ENCODE assay signal across 9 cellular contexts in the genomic region with DNA sequence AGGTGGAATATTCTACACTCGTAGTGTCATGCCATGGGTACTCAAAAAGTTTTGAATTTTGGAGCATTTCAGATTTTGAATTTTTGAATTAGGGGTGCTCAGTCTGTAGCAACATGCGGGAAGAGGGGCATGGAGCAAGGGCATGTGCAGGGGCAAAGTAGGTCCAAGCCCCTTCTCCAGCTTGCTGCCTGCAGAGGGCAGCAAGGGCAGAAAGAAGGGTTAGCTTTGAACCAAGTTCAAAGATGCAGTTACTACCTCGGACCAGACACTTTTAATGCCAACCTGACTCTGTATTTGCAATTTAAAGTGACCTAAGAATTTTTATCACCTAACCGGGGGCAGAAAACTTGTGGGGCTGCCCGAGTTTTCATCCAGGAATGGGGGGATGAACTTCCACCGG.
A peak's percentile ranks its signal among the peaks of the same experiment; 100 is the strongest.
DNase-seq lines count a peak whose midpoint lies in the region; ATAC-seq and TF ChIP-seq lines count a peak whose summit lies in the region.
"Had no signal": no experiment of that assay in that cellular context is flagged by ENCODE, and none has a peak within 500 bp of the region (broad histone marks: within the 10 kb centered on the region; RNA-seq: fewer than 3 reads in every experiment).

No MANE protein-coding gene starts in this region.

- no peaks in the 10 kb centered on the region for H3K36me3 ChIP-seq in BE2C
- no peaks in the 10 kb centered on the region for H3K36me3 ChIP-seq in WERI-Rb-1
- H3K36me3 ChIP-seq in prostate gland: no peaks in the 10 kb centered on the region

- peak; percentile 61 for TF ChIP-seq CTCF in BE2C (IDR thresholded peaks at IDR 0.05; ENCODE audit: low read depth, low read length)
- TF ChIP-seq CTCF in GM12873 (IDR thresholded peaks at IDR 0.05; ENCODE audit: insufficient read depth, low read depth, low read length, missing control alignments): peak; percentile 47
- TF ChIP-seq CTCF in WERI-Rb-1 (IDR thresholded peaks at IDR 0.05; ENCODE audit: low read depth, low read length): peak; percentile 81
- no peak for TF ChIP-seq CTCF in prostate gland (IDR thresholded peaks at IDR 0.05)

- intact Hi-C loops in prostate gland (cut with DNase I): no loop called here

- ATAC-seq in GM21515 (IDR thresholded peaks at IDR 0.05; ENCODE audit: unreplicated experiment): no peak
- ATAC-seq in HG02938 (IDR thresholded peaks at IDR 0.05; ENCODE audit: unreplicated experiment): no peak

- H3K4me3 ChIP-seq in BE2C (ENCODE audit: low read depth, low read length): no peak overlapping the region
- no peak overlapping the region for H3K4me3 ChIP-seq in WERI-Rb-1 (ENCODE audit: low read depth, low read length)
- H3K4me3 ChIP-seq in prostate gland: no peak overlapping the region

- TF ChIP-seq POLR2A in prostate gland (IDR thresholded peaks at IDR 0.05): no peak

- H3K4me1 ChIP-seq in BE2C: peaks cover 6% of the 10 kb centered on the region
- no peaks in the 10 kb centered on the region for H3K4me1 ChIP-seq in prostate gland (replicated peaks)

- DNase-seq in BE2C: no peak
- peak; percentile 42 for DNase-seq in WERI-Rb-1
- peak; percentile 26 for DNase-seq in left kidney (ENCODE audit: low read depth, low spot score)
- DNase-seq in NOMO-1 (lab: John Stamatoyannopoulos, UW; ENCODE audit: unreplicated experiment in 2 of 2): no peak
- DNase-seq in prostate gland (ENCODE audit: low spot score): no peak
- DNase-seq: stimulated activated CD4-positive, alpha-beta T cell treated with anti-CD3 and anti-CD28 coated beads, Interleukin-4, amount 100 ng/mL, for 4 hours had no signal

- H3K27ac ChIP-seq in WERI-Rb-1 (no peak overlapping the region), prostate gland (no peak overlapping the region)

- H3K9me3 ChIP-seq in BE2C (no peaks in the 10 kb centered on the region), WERI-Rb-1 (ENCODE audit: severe bottlenecking) (no peaks in the 10 kb centered on the region), prostate gland (no peaks in the 10 kb centered on the region)

- H3K27me3 ChIP-seq in BE2C (no peaks in the 10 kb centered on the region), WERI-Rb-1 (ENCODE audit: insufficient read depth, low read depth, severe bottlenecking) (no peaks in the 10 kb centered on the region), prostate gland (replicated peaks; ENCODE audit: insufficient read depth) (no peaks in the 10 kb centered on the region)

- WGBS in prostate gland: 56% methylated on average over 6 of the region's 6 CpGs

Comparison
In these comparisons a context has a peak if more than half of its experiments do, and no peak if none do; other contexts are left out.
1. DNase-seq: peak in WERI-Rb-1 (single experiment) and left kidney (single experiment); none in BE2C (single experiment), NOMO-1 (0 of 2) and prostate gland (single experiment).
2. CTCF ChIP-seq: peak in BE2C (single experiment), GM12873 (single experiment) and WERI-Rb-1 (single experiment); none in prostate gland (0 of 4).